8 cellular contexts compared by ENCODE assay signal in the genomic region with DNA sequence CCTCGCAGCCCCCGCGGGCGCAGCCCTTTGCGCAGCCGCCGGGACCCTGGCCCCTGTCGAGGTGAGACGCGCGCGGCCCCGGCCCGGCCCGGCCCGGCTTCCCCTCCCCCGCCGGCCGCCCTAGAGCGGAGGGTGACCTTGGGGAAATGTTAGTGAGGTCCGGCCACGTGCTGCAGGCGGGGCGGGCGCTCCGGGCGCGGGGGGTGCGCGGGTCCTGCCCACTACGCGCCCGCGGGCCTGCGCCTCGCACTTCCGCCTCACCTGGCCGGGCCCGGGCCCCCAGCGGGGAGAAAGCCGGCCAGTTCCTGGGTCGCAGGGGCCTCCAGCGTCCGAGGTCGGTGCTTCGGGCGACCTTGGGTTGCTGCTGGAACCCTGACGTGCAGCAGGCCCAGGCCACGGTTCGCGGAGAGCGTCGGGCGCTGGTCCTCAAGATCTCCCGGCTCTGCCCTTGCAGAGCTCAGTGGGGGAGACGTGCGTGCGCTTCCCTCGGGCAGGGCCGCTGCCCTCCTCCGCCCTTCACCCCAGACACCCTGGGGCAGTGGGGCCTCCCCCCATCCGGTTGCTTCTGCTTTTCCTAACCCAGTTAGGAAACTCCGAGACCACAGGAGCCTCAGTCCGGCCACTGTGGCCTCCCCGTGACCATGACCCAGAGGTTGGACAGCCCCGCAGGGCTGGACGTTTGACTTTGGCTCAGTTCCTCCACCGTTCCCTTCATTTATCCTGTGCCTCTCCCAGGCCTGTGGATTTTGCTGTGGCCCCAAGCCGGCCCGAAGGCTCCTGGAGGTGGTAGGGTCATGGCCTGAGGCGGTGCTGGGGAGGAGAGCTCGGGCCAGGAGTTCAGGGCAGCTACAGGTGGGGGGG. TPM values are rescaled to one million over a fixed set of nuclear protein-coding genes. Genes with fewer than 3 reads are reported as not detected.
DNase-seq lines count a peak whose midpoint lies in the region; ATAC-seq, FAIRE-seq and TF ChIP-seq lines count a peak whose summit lies in the region.

No MANE protein-coding gene starts in this region.

- TF ChIP-seq POLR2A in breast epithelium (IDR thresholded peaks at IDR 0.05) = no peak

- H3K27ac ChIP-seq in breast epithelium (peak overlapping the region; percentile 75 to 88), left lung (peak overlapping the region; percentile 75 to 84)

- intact Hi-C loops in breast epithelium (cut with DNase I; ENCODE audit: low total_unique reads) (no loop called here), left lung (cut with DNase I) (no loop called here)

- peak; percentile 50 for ATAC-seq in HG02885 (IDR thresholded peaks at IDR 0.05; ENCODE audit: poor library complexity, unreplicated experiment)
- peak; percentile 71 for ATAC-seq in left lung
- peak; percentile 42 for ATAC-seq in stimulated activated naive CD8-positive, alpha-beta T cell treated with anti-CD3 and anti-CD28 coated beads, Interleukin-15, Interleukin-2, amounts not matched to agents 100 U/mL and 50 U/mL, for 24 hours
- no peak for ATAC-seq in GM18520 (IDR thresholded peaks at IDR 0.05; ENCODE audit: unreplicated experiment)

- peak; percentile 39 for DNase-seq in activated naive CD4-positive, alpha-beta T cell treated with Interleukin-2 at 50 U/mL for 16 hours
- no peak for DNase-seq in activated naive CD4-positive, alpha-beta T cell (lab: John Stamatoyannopoulos, UW)
- DNase-seq in RCC 7860 (ENCODE audit: low spot score) (peak; percentile 7), breast epithelium (ENCODE audit: low spot score in 2 of 2) (no peak), left lung (peak; percentile 83 to 91)
- DNase-seq in stimulated activated naive CD8-positive, alpha-beta T cell treated with anti-CD3 and anti-CD28 coated beads, Interleukin-15, Interleukin-2, amounts not matched to agents 100 U/mL and 50 U/mL, for 24 hours = peak; percentile 63

- H3K27me3 ChIP-seq in breast epithelium = no peaks in the 10 kb centered on the region
- H3K27me3 ChIP-seq in left lung = no peaks in the 10 kb centered on the region

- H3K4me1 ChIP-seq in breast epithelium = peaks cover 0 to 19% of the 10 kb centered on the region in 2 donors
- peaks cover 12 to 54% of the 10 kb centered on the region in 2 donors for H3K4me1 ChIP-seq in left lung

- H3K9me3 ChIP-seq in breast epithelium = no peaks in the 10 kb centered on the region
- H3K9me3 ChIP-seq in left lung = no peaks in the 10 kb centered on the region

- H3K4me3 ChIP-seq in breast epithelium (peak overlapping the region; percentile 65 to 94 (median 79)), left lung (peak overlapping the region; percentile 71 to 72)

- TF ChIP-seq CTCF in breast epithelium (IDR thresholded peaks at IDR 0.05) (no peak), left lung (IDR thresholded peaks at IDR 0.05) (no peak)

- H3K36me3 ChIP-seq in breast epithelium (no peaks in the 10 kb centered on the region), left lung (peaks cover 0 to 13% of the 10 kb centered on the region in 2 donors)

- no peak for FAIRE-seq in RCC 7860 (lab: Jason Lieb, UNC)

RNA-seq across cellular contexts. Expression of gene MCRIP2, which starts 0.8 kb away (rescaled TPM):
- 10 to 100 TPM; 26.8 to 39.7 (median 34.9) TPM for total RNA-seq in breast epithelium
- total RNA-seq in left lung = 10 to 100 TPM; 41.5 to 42.5 TPM

RNA-seq across cellular contexts. Expression of gene METTL26, which starts 6.3 kb away (rescaled TPM):
- total RNA-seq in breast epithelium (100 to 1,000 TPM; 108 to 136 (median 130) TPM), left lung (10 to 100 TPM; 69.3 to 70.4 TPM)

RNA-seq across cellular contexts. Expression of gene WDR90, which starts 6.7 kb away (rescaled TPM):
- total RNA-seq in breast epithelium (10 to 100 TPM in 2 of 3 donors, 1 to 10 TPM in 1; 9.6 to 26.9 (median 22.7) TPM), left lung (10 to 100 TPM; 27.3 to 41.3 TPM)

RNA-seq across cellular contexts. Expression of gene WFIKKN1, which starts 11.6 kb away (rescaled TPM):
- total RNA-seq in breast epithelium = under 1 TPM in 2 of 3 donors, not detected in 1; 0.66 to 0.73 TPM
- 1 to 10 TPM in 1 of 2 donors, under 1 TPM in 1; 0.58 to 1.4 TPM for total RNA-seq in left lung

RNA-seq across cellular contexts. Expression of gene RHOT2, which starts 25.5 kb away (rescaled TPM):
- total RNA-seq in breast epithelium (10 to 100 TPM; 39.4 to 90.8 (median 66.9) TPM), left lung (10 to 100 TPM; 75.9 to 87.2 TPM)

Comparison
In these comparisons a context has a peak if more than half of its experiments do, and no peak if none do; other contexts are left out.
1. DNase-seq: peak in activated naive CD4-positive, alpha-beta T cell treated with Interleukin-2 at 50 U/mL for 16 hours (single experiment), RCC 7860 (single experiment), left lung (2 of 2) and stimulated activated naive CD8-positive, alpha-beta T cell treated with anti-CD3 and anti-CD28 coated beads, Interleukin-15, Interleukin-2, amounts not matched to agents 100 U/mL and 50 U/mL, for 24 hours (single experiment); none in activated naive CD4-positive, alpha-beta T cell (0 of 4) and breast epithelium (0 of 2).